8 cellular contexts compared by ENCODE assay signal in genomic region chr1:164772635-164773034, GRCh38.
DNase-seq lines count a peak whose midpoint lies in the region; ATAC-seq and TF ChIP-seq lines count a peak whose summit lies in the region.

No MANE protein-coding gene starts in this region.

- peaks cover 1% of the 10 kb centered on the region for H3K4me1 Mint-ChIP-seq in activated CD8-positive, alpha-beta memory T cell treated with anti-CD3 and anti-CD28 coated beads, Interleukin-2, amount 10 ng/mL, durations not matched to agents 7 days and 5 days
- H3K4me1 Mint-ChIP-seq in stimulated activated memory B cell treated with anti-CD40 and anti-IgM and Interleukin-4, amounts not matched to agents 10 μg/mL and 1 μg/mL and 100 μg/mL, for 72 hours = no peaks in the 10 kb centered on the region

- 11% methylated on average over 3 of the region's 4 CpGs for WGBS in SK-N-SH (ENCODE audit: low lambda C conversion rate)

- no peaks in the 10 kb centered on the region for H3K9me3 Mint-ChIP-seq in activated CD8-positive, alpha-beta memory T cell treated with anti-CD3 and anti-CD28 coated beads, Interleukin-2, amount 10 ng/mL, durations not matched to agents 7 days and 5 days (ENCODE audit: low read depth)
- no peaks in the 10 kb centered on the region for H3K9me3 Mint-ChIP-seq in stimulated activated memory B cell treated with anti-CD40 and anti-IgM and Interleukin-4, amounts not matched to agents 10 μg/mL and 1 μg/mL and 100 μg/mL, for 72 hours

- DNase-seq in activated CD8-positive, alpha-beta memory T cell treated with anti-CD3 and anti-CD28 coated beads, Interleukin-2, amount 10 ng/mL, durations not matched to agents 7 days and 5 days = peak; percentile 47
- DNase-seq in activated CD8-positive, alpha-beta memory T cell treated with anti-CD3 and anti-CD28 coated beads, Interleukin-2, amount 50 U/mL, for 48 hours = no peak
- DNase-seq in SK-N-SH (no peak), left ventricle myocardium superior (peak; percentile 76)
- DNase-seq in effector CD4-positive, alpha-beta T cell = no peak

- H3K27me3 Mint-ChIP-seq in activated CD8-positive, alpha-beta memory T cell treated with anti-CD3 and anti-CD28 coated beads, Interleukin-2, amount 10 ng/mL, durations not matched to agents 7 days and 5 days = no peaks in the 10 kb centered on the region
- H3K27me3 Mint-ChIP-seq in stimulated activated memory B cell treated with anti-CD40 and anti-IgM and Interleukin-4, amounts not matched to agents 10 μg/mL and 1 μg/mL and 100 μg/mL, for 72 hours = no peaks in the 10 kb centered on the region

- peaks cover 35% of the 10 kb centered on the region for H3F3A ChIP-seq in SK-N-SH (replicated peaks; ENCODE audit: insufficient read depth)

- no peaks in the 10 kb centered on the region for H4K20me1 ChIP-seq in SK-N-SH (ENCODE audit: insufficient read depth)

- H3K36me3 ChIP-seq in SK-N-SH (replicated peaks in 1 of 2; ENCODE audit: control insufficient read depth in 1 of 2, insufficient read depth in 2 of 2, low read length in 1 of 2) = no peaks in the 10 kb centered on the region

- peak; percentile 55 for ATAC-seq in activated CD8-positive, alpha-beta memory T cell treated with anti-CD3 and anti-CD28 coated beads, Interleukin-2, amount 10 ng/mL, durations not matched to agents 7 days and 5 days
- ATAC-seq in HG03196 (IDR thresholded peaks at IDR 0.05; ENCODE audit: unreplicated experiment) = peak; percentile 68
- ATAC-seq in left ventricle myocardium superior = peak; percentile 90
- ATAC-seq in stimulated activated memory B cell treated with anti-CD40 and anti-IgM and Interleukin-4, amounts not matched to agents 10 μg/mL and 1 μg/mL and 100 μg/mL, for 72 hours = peak; percentile 59
- no peak for ATAC-seq in GM19324 (IDR thresholded peaks at IDR 0.05; ENCODE audit: low FRiP score, unreplicated experiment)

- no peaks in the 10 kb centered on the region for H3K9me3 ChIP-seq in SK-N-SH

- peaks cover 44 to 46% of the 10 kb centered on the region in 2 experiments for H3K4me1 ChIP-seq in SK-N-SH (ENCODE audit: control insufficient read depth in 1 of 2, insufficient read depth in 2 of 2, low read depth in 1 of 2, low read length in 1 of 2)

- CTCF ChIA-PET in activated CD8-positive, alpha-beta memory T cell treated with anti-CD3 and anti-CD28 coated beads, Interleukin-2, amount 10 ng/mL, durations not matched to agents 7 days and 5 days (lab: Charles Lee) = interaction anchor here (2.0 kb wide), 1 partner anchor 15 kb away, joined by 4 read pairs; no protein-coding TSS in a partner anchor
- CTCF ChIA-PET in SK-N-SH (lab: Yijun Ruan, JAX) = interaction anchor here (1.5 to 4.9 kb wide), 2 partner anchors 9 to 15 kb away, joined by 3 to 27 read pairs; no protein-coding TSS in a partner anchor

- no peak for TF ChIP-seq CTCF in SK-N-SH (IDR thresholded peaks at IDR 0.05)

- peak overlapping the region; percentile 37 for H3K9ac ChIP-seq in SK-N-SH

- TF ChIP-seq RAD21 in SK-N-SH (IDR thresholded peaks at IDR 0.05; ENCODE audit: low read length) = no peak

- no peaks in the 10 kb centered on the region for H3K36me3 Mint-ChIP-seq in activated CD8-positive, alpha-beta memory T cell treated with anti-CD3 and anti-CD28 coated beads, Interleukin-2, amount 10 ng/mL, durations not matched to agents 7 days and 5 days
- no peaks in the 10 kb centered on the region for H3K36me3 Mint-ChIP-seq in stimulated activated memory B cell treated with anti-CD40 and anti-IgM and Interleukin-4, amounts not matched to agents 10 μg/mL and 1 μg/mL and 100 μg/mL, for 72 hours

- intact Hi-C loops in left ventricle myocardium superior (cut with micrococcal nuclease) = no loop called here

- no peak overlapping the region for H3K4me3 Mint-ChIP-seq in activated CD8-positive, alpha-beta memory T cell treated with anti-CD3 and anti-CD28 coated beads, Interleukin-2, amount 10 ng/mL, durations not matched to agents 7 days and 5 days
- H3K4me3 Mint-ChIP-seq in stimulated activated memory B cell treated with anti-CD40 and anti-IgM and Interleukin-4, amounts not matched to agents 10 μg/mL and 1 μg/mL and 100 μg/mL, for 72 hours = no peak overlapping the region

- no peak overlapping the region for H3K27ac Mint-ChIP-seq in activated CD8-positive, alpha-beta memory T cell treated with anti-CD3 and anti-CD28 coated beads, Interleukin-2, amount 10 ng/mL, durations not matched to agents 7 days and 5 days
- no peak overlapping the region for H3K27ac Mint-ChIP-seq in stimulated activated memory B cell treated with anti-CD40 and anti-IgM and Interleukin-4, amounts not matched to agents 10 μg/mL and 1 μg/mL and 100 μg/mL, for 72 hours

- H3K79me2 ChIP-seq in SK-N-SH (ENCODE audit: insufficient read depth) = no peaks in the 10 kb centered on the region

- H3K27ac ChIP-seq in SK-N-SH (ENCODE audit: low read depth in 2 of 2, low read length in 1 of 2) = peak overlapping the region; percentile 93 to 96

- peak overlapping the region; percentile 44 for H3K4me2 ChIP-seq in SK-N-SH

- H3K9me2 ChIP-seq in SK-N-SH = no peaks in the 10 kb centered on the region

- no peaks in the 10 kb centered on the region for H3K27me3 ChIP-seq in SK-N-SH (ENCODE audit: insufficient read depth)

- H3K4me3 ChIP-seq in SK-N-SH (ENCODE audit: low read depth in 2 of 2, low read length in 1 of 2) = no peak overlapping the region

- peak; percentile 35 to 92; a peak in 3 of 4 replicates for TF ChIP-seq EP300 in SK-N-SH (IDR thresholded peaks at IDR 0.05; ENCODE audit: borderline replicate concordance in 1 of 2, low read depth in 1 of 2, low read length in 1 of 2)

- no peak overlapping the region for H2AFZ ChIP-seq in SK-N-SH (ENCODE audit: low read depth)

- POLR2A ChIA-PET in SK-N-SH (lab: Yijun Ruan, JAX) = no interaction called here

TF ChIP-seq in SK-N-SH, 30 proteins besides CTCF, POLR2A, EP300 and RAD21 (continues in another document):
- TF ChIP-seq TCF12 (IDR thresholded peaks at IDR 0.05) = peak; percentile 89
- TF ChIP-seq NRF1 (IDR thresholded peaks at IDR 0.05; ENCODE audit: low read depth, low read length) = no peak
- no peak for TF ChIP-seq IRF3 (IDR thresholded peaks at IDR 0.05; ENCODE audit: low read depth, low read length)
- peak; percentile 91 for TF ChIP-seq RXRA (IDR thresholded peaks at IDR 0.05; ENCODE audit: borderline replicate concordance, low read depth)
- TF ChIP-seq RFX5 (IDR thresholded peaks at IDR 0.05; ENCODE audit: low read length) = no peak
- TF ChIP-seq ELF1 (IDR thresholded peaks at IDR 0.05) = peak; percentile 19; the same call in 1 of the 2 replicates
- TF ChIP-seq NFIC (IDR thresholded peaks at IDR 0.05; ENCODE audit: borderline replicate concordance) = peak; percentile 90
- peak; percentile 62; the same call in 1 of the 2 replicates for TF ChIP-seq TEAD4 (IDR thresholded peaks at IDR 0.05; ENCODE audit: borderline replicate concordance, insufficient read depth)
- TF ChIP-seq FOXM1 (IDR thresholded peaks at IDR 0.05; ENCODE audit: low read depth) = peak; percentile 68
- no peak for TF ChIP-seq CHD2 (IDR thresholded peaks at IDR 0.05; ENCODE audit: low read length, partially characterized antibody)
- TF ChIP-seq FOXJ3 (CRISPR knock-in tag; IDR thresholded peaks at IDR 0.05) = no peak
- TF ChIP-seq GABPA (IDR thresholded peaks at IDR 0.05; ENCODE audit: low read depth) = no peak
- peak; percentile 64; the same call in 1 of the 2 replicates for TF ChIP-seq POLR2AphosphoS5 (IDR thresholded peaks at IDR 0.05; ENCODE audit: low read depth, low read length)
- TF ChIP-seq, protein P1, sequence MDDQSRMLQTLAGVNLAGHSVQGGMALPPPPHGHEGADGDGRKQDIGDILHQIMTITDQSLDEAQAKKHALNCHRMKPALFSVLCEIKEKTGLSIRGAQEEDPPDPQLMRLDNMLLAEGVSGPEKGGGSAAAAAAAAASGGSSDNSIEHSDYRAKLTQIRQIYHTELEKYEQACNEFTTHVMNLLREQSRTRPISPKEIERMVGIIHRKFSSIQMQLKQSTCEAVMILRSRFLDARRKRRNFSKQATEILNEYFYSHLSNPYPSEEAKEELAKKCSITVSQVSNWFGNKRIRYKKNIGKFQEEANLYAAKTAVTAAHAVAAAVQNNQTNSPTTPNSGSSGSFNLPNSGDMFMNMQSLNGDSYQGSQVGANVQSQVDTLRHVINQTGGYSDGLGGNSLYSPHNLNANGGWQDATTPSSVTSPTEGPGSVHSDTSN (IDR thresholded peaks at IDR 0.05) = peak; percentile 89
- no peak for TF ChIP-seq YY1 (IDR thresholded peaks at IDR 0.05; ENCODE audit: low read depth)
- TF ChIP-seq, protein P2, sequence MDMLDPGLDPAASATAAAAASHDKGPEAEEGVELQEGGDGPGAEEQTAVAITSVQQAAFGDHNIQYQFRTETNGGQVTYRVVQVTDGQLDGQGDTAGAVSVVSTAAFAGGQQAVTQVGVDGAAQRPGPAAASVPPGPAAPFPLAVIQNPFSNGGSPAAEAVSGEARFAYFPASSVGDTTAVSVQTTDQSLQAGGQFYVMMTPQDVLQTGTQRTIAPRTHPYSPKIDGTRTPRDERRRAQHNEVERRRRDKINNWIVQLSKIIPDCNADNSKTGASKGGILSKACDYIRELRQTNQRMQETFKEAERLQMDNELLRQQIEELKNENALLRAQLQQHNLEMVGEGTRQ (IDR thresholded peaks at IDR 0.05; ENCODE audit: borderline replicate concordance, low read depth, low read length) = no peak
- TF ChIP-seq FOSL2 (IDR thresholded peaks at IDR 0.05; ENCODE audit: borderline replicate concordance, low read depth) = peak; percentile 96

Comparison
In these comparisons a context has a peak if more than half of its experiments do, and no peak if none do; other contexts are left out.
1. DNase-seq: peak in activated CD8-positive, alpha-beta memory T cell treated with anti-CD3 and anti-CD28 coated beads, Interleukin-2, amount 10 ng/mL, durations not matched to agents 7 days and 5 days (single experiment) and left ventricle myocardium superior (single experiment); none in activated CD8-positive, alpha-beta memory T cell treated with anti-CD3 and anti-CD28 coated beads, Interleukin-2, amount 50 U/mL, for 48 hours (single experiment), SK-N-SH (single experiment) and effector CD4-positive, alpha-beta T cell (single experiment).